In genomic region chr3:128152419-128153155, GRCh38 we compare ENCODE assay signal across 8 cellular contexts. TPM values are rescaled to one million over a fixed set of nuclear protein-coding genes. Genes with fewer than 3 reads are reported as not detected.
DNase-seq lines count a peak whose midpoint lies in the region; ATAC-seq and TF ChIP-seq lines count a peak whose summit lies in the region.

No MANE protein-coding gene starts in this region.

- no peaks in the 10 kb centered on the region for H3K27me3 ChIP-seq in hepatocyte
- no peaks in the 10 kb centered on the region for H3K27me3 ChIP-seq in spleen (replicated peaks in 1 of 7)

- ATAC-seq in HG02981 (IDR thresholded peaks at IDR 0.05; ENCODE audit: unreplicated experiment), result peak; percentile 43
- no peak for ATAC-seq in activated CD8-positive, alpha-beta T cell treated with anti-CD3 and anti-CD28 coated beads, Interleukin-2, amount 10 ng/mL, durations not matched to agents 7 days and 5 days
- no peak for ATAC-seq in GM19397 (IDR thresholded peaks at IDR 0.05; ENCODE audit: unreplicated experiment)
- ATAC-seq in GM19452 (IDR thresholded peaks at IDR 0.05; ENCODE audit: unreplicated experiment), result no peak

- H3K9me3 ChIP-seq in ES-I3 (ENCODE audit: control insufficient read depth, insufficient read depth, low read length) (no peaks in the 10 kb centered on the region), hepatocyte (ENCODE audit: low read depth) (no peaks in the 10 kb centered on the region), spleen (peaks cover 0 to 3% (median 0%) of the 10 kb centered on the region in 8 donors)

- H3K4me3 ChIP-seq in hepatocyte (peak overlapping the region; percentile 64), spleen (peak overlapping the region; percentile 67 to 96 (median 86))

- no peaks in the 10 kb centered on the region for H4K20me1 ChIP-seq in hepatocyte (ENCODE audit: insufficient read depth, poor library complexity, severe bottlenecking)

- peak overlapping the region; percentile 75 for H3K27ac ChIP-seq in hepatocyte
- H3K27ac ChIP-seq in spleen, result peak overlapping the region; percentile 81 to 92 (median 88)

- intact Hi-C loops in spleen (cut with DNase I; ENCODE audit: low total_unique reads), result no loop called here

- peak overlapping the region; percentile 91 for H3K4me3 Mint-ChIP-seq in activated CD8-positive, alpha-beta T cell treated with anti-CD3 and anti-CD28 coated beads, Interleukin-2, amount 10 ng/mL, durations not matched to agents 7 days and 5 days

- TF ChIP-seq CTCF in hepatocyte (IDR thresholded peaks at IDR 0.05; ENCODE audit: poor library complexity) (no peak), spleen (IDR thresholded peaks at IDR 0.05 in 8 of 11, conservative IDR thresholded peaks at IDR 0.05 in 3 of 11) (no peak)

- peaks cover 20% of the 10 kb centered on the region for H3K79me2 ChIP-seq in hepatocyte

- H3K9me3 Mint-ChIP-seq in activated CD8-positive, alpha-beta T cell treated with anti-CD3 and anti-CD28 coated beads, Interleukin-2, amount 10 ng/mL, durations not matched to agents 7 days and 5 days (ENCODE audit: insufficient read depth), result no peaks in the 10 kb centered on the region

- H3K36me3 Mint-ChIP-seq in activated CD8-positive, alpha-beta T cell treated with anti-CD3 and anti-CD28 coated beads, Interleukin-2, amount 10 ng/mL, durations not matched to agents 7 days and 5 days (ENCODE audit: low read depth), result peaks cover 18% of the 10 kb centered on the region

- H3K27ac Mint-ChIP-seq in activated CD8-positive, alpha-beta T cell treated with anti-CD3 and anti-CD28 coated beads, Interleukin-2, amount 10 ng/mL, durations not matched to agents 7 days and 5 days, result peak overlapping the region; percentile 93

- H3K36me3 ChIP-seq in ES-I3 (ENCODE audit: insufficient read depth, low read length) (no peaks in the 10 kb centered on the region), hepatocyte (replicated peaks; ENCODE audit: insufficient read depth, low read depth) (no peaks in the 10 kb centered on the region), spleen (peaks cover 0 to 11% (median 6%) of the 10 kb centered on the region in 6 donors)

- POLR2A ChIA-PET in activated CD8-positive, alpha-beta T cell treated with anti-CD3 and anti-CD28 coated beads, Interleukin-2, amount 10 ng/mL, durations not matched to agents 7 days and 5 days (lab: Charles Lee), result interaction anchor here (0.7 to 1.2 kb wide), 5 partner anchors 11 to 99 kb away, joined by 3 to 10 read pairs (median 3); partner anchors contain the start of gene RUVBL1

- peak overlapping the region; percentile 81 for H3K9ac ChIP-seq in ES-I3 (ENCODE audit: low read depth, low read length)

- H3K4me1 Mint-ChIP-seq in activated CD8-positive, alpha-beta T cell treated with anti-CD3 and anti-CD28 coated beads, Interleukin-2, amount 10 ng/mL, durations not matched to agents 7 days and 5 days (ENCODE audit: low read depth), result peaks cover 20% of the 10 kb centered on the region

- peak overlapping the region; percentile 88 for H2AFZ ChIP-seq in hepatocyte

- H3K4me1 ChIP-seq in ES-I3 (ENCODE audit: insufficient read depth, low read length) (no peaks in the 10 kb centered on the region), hepatocyte (ENCODE audit: insufficient read depth) (peaks cover 7% of the 10 kb centered on the region), spleen (peaks cover 12 to 29% (median 21%) of the 10 kb centered on the region in 6 donors)

- TF ChIP-seq POLR2A in spleen (IDR thresholded peaks at IDR 0.05), result no peak

- H3K4me2 ChIP-seq in hepatocyte, result peak overlapping the region; percentile 87

- no peak for DNase-seq in activated CD8-positive, alpha-beta T cell treated with anti-CD3 and anti-CD28 coated beads, Interleukin-2, amount 10 ng/mL, durations not matched to agents 7 days and 5 days
- DNase-seq in hepatocyte (ENCODE audit: low spot score), result no peak
- DNase-seq in spleen, result no peak
- no peak for DNase-seq in C1 segment of cervical spinal cord (lab: John Stamatoyannopoulos, UW)

- CTCF ChIA-PET in activated CD8-positive, alpha-beta T cell treated with anti-CD3 and anti-CD28 coated beads, Interleukin-2, amount 10 ng/mL, durations not matched to agents 7 days and 5 days (lab: Charles Lee), result interaction anchor here (0.7 to 2.3 kb wide), 3 partner anchors 19 to 57 kb away, joined by 3 to 7 read pairs (median 4); no protein-coding TSS in a partner anchor

- H3K27me3 Mint-ChIP-seq in activated CD8-positive, alpha-beta T cell treated with anti-CD3 and anti-CD28 coated beads, Interleukin-2, amount 10 ng/mL, durations not matched to agents 7 days and 5 days (ENCODE audit: low read depth), result no peaks in the 10 kb centered on the region

- H3K9me2 ChIP-seq in hepatocyte (replicated peaks; ENCODE audit: insufficient read depth), result no peaks in the 10 kb centered on the region

- WGBS in hepatocyte (ENCODE audit: low lambda C conversion rate, missing lambda C conversion rate), result 76% methylated on average over 14 of the region's 29 CpGs
- 55 to 78% (median 69%) methylated on average over 11 to 16 of the region's 29 CpGs for WGBS in spleen, 5 donors

RNA-seq across cellular contexts. Expression of gene EEFSEC, which starts 0.7 kb away (rescaled TPM):
- total RNA-seq in activated CD8-positive, alpha-beta T cell treated with anti-CD3 and anti-CD28 coated beads, Interleukin-2, amount 10 ng/mL, durations not matched to agents 7 days and 5 days, result 10 to 100 TPM; 21.7 to 23.1 TPM
- total RNA-seq in hepatocyte (9.2 and 9.8 TPM in 2 replicates), spleen (10 to 100 TPM; 10.9 to 19.2 (median 16.1) TPM)
- polyA plus RNA-seq in hepatocyte (16.4 and 17.5 TPM in 2 replicates), spleen (10 to 100 TPM in 2 of 3 donors, 1 to 10 TPM in 1; 8.5 to 14.2 (median 11.7) TPM)

RNA-seq across cellular contexts. Expression of gene RUVBL1, which starts 29.0 kb away (rescaled TPM):
- total RNA-seq in activated CD8-positive, alpha-beta T cell treated with anti-CD3 and anti-CD28 coated beads, Interleukin-2, amount 10 ng/mL, durations not matched to agents 7 days and 5 days, result 10 to 100 TPM; 57.3 to 57.4 TPM
- total RNA-seq in hepatocyte, result 29.7 and 29.9 TPM in 2 replicates
- 33.5 and 37.2 TPM in 2 replicates for polyA plus RNA-seq in hepatocyte
- 10 to 100 TPM; 25.2 to 32.6 (median 29.2) TPM for total RNA-seq in spleen
- polyA plus RNA-seq in spleen, result 10 to 100 TPM; 21.6 to 36.4 (median 33.3) TPM
